33 cellular contexts compared by ENCODE assay signal in genomic region chr18:13940326-13940725, GRCh38. TPM values are rescaled to one million over a fixed set of nuclear protein-coding genes. Genes with fewer than 3 reads are reported as not detected.
"Had no signal": no experiment of that assay in that cellular context is flagged by ENCODE, and none has a peak within 500 bp of the region (broad histone marks: within the 10 kb centered on the region; RNA-seq: fewer than 3 reads in every experiment).

No MANE protein-coding gene starts in this region.

- H3K9me3 ChIP-seq: colonic mucosa, esophagus squamous epithelium, gastrocnemius medialis had no signal

- H3K27me3 Mint-ChIP-seq: dendritic cell treated with granulocyte-macrophage colony-stimulating factor and Interleukin-4, amounts not matched to agents 40 ng/mL and 50 ng/mL, for 4 days; memory B cell had no signal

- H3K27ac ChIP-seq: colonic mucosa, epithelial cell of prostate, esophagus squamous epithelium, gastrocnemius medialis, heart right ventricle, left lung had no signal

- H3K4me1 ChIP-seq: colonic mucosa, esophagus squamous epithelium, gastrocnemius medialis, heart right ventricle, left lung had no signal

- H3K36me3 ChIP-seq: colonic mucosa, esophagus squamous epithelium, gastrocnemius medialis, heart right ventricle, left lung had no signal

- FAIRE-seq: endometrium, islet of Langerhans, keratinocyte had no signal

- ATAC-seq: effector memory CD8-positive, alpha-beta T cell; esophagus mucosa; gastrocnemius medialis; heart right ventricle; left cardiac atrium; left lung; left ventricle myocardium superior had no signal

- H3K27me3 ChIP-seq: colonic mucosa, esophagus squamous epithelium, gastrocnemius medialis, left lung had no signal

- H3K4me1 Mint-ChIP-seq: endodermal cell had no signal

- H3K36me3 Mint-ChIP-seq: memory B cell had no signal

- DNase-seq: colonic mucosa; cortex of kidney; effector CD8-positive, alpha-beta T cell; effector memory CD8-positive, alpha-beta T cell; endodermal cell; erythroblast; esophagus squamous epithelium; foreskin fibroblast; foreskin melanocyte; gastrocnemius medialis; glutamatergic neuron; head of caudate nucleus; heart right ventricle; hippocampal formation; left cardiac atrium; left lung; left ventricle myocardium superior; mammary epithelial cell; mesendoderm; midbrain had no signal

- H3K4me3 Mint-ChIP-seq: dendritic cell treated with granulocyte-macrophage colony-stimulating factor and Interleukin-4, amounts not matched to agents 40 ng/mL and 50 ng/mL, for 4 days; effector memory CD8-positive, alpha-beta T cell; endodermal cell; memory B cell had no signal

- H3K4me3 ChIP-seq: colonic mucosa, esophagus squamous epithelium, gastrocnemius medialis, heart right ventricle, left lung, lung had no signal

- H3K27ac Mint-ChIP-seq: dendritic cell treated with granulocyte-macrophage colony-stimulating factor and Interleukin-4, amounts not matched to agents 40 ng/mL and 50 ng/mL, for 4 days; effector memory CD8-positive, alpha-beta T cell; endodermal cell; memory B cell had no signal

RNA-seq across cellular contexts. Expression of gene MC2R, which starts 25.0 kb away (rescaled TPM):
- total RNA-seq: colonic mucosa, dermis microvascular lymphatic vessel endothelial cell, endodermal cell, esophagus mucosa, esophagus squamous epithelium, gastrocnemius medialis, glomerular endothelial cell, heart right ventricle, kidney epithelial cell, left cardiac atrium, left lung, left ventricle myocardium superior, lower leg skin, mammary epithelial cell, mucosa of gallbladder had no signal
- polyA plus RNA-seq: keratinocyte, lung, mammary epithelial cell had no signal
